22 cellular contexts compared by ENCODE assay signal in the genomic region with DNA sequence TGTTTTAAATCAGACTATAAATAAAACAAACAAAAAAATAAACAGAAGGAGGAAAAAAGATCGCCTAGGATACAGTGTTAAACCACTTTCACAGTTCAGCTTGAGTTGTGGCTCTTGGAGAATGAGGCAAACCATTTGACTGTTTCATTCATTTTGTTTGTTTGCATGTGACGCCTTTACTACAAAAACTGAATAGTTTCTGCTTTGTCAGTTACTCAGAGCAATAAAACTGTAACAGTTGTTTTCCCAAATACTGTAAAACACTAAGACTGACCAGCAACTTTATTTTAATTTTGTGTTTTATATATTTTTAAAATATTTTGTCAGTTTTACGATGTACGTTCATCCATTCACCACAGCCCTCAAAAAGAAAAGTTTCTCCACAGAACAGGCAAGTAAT.
A peak's percentile ranks its signal among the peaks of the same experiment; 100 is the strongest.
DNase-seq lines count a peak whose midpoint lies in the region; ATAC-seq, FAIRE-seq and TF ChIP-seq lines count a peak whose summit lies in the region.
"Had no signal": no experiment of that assay in that cellular context is flagged by ENCODE, and none has a peak within 500 bp of the region (broad histone marks: within the 10 kb centered on the region; RNA-seq: fewer than 3 reads in every experiment).

No MANE protein-coding gene starts in this region.

- DNase-seq in BJ (ENCODE audit: low read depth), result peak; percentile 48
- peak; percentile 24 for DNase-seq in GM04504 (ENCODE audit: low read depth)
- no peak for DNase-seq in H1 (ENCODE audit: low read depth in 1 of 2, low spot score in 2 of 2)
- DNase-seq in fibroblast of villous mesenchyme (ENCODE audit: low read depth), result peak; percentile 72
- no peak for DNase-seq in dorsolateral prefrontal cortex
- DNase-seq in foreskin fibroblast, result no peak
- DNase-seq in dedifferentiated amniotic fluid mesenchymal stem cell (ENCODE audit: extremely low spot score), result no peak
- DNase-seq: CD4-positive, alpha-beta T cell; CD8-positive, alpha-beta memory T cell; DMS 273 treated with DMSO at 0.1 percent for 48 hours; DMS79; GF-D8; GOT3; H7; HCEC 1CT had no signal

- H3K27me3 ChIP-seq in BJ (ENCODE audit: control insufficient read depth, insufficient read depth, low read length), result no peaks in the 10 kb centered on the region
- H3K27me3 ChIP-seq in H1 (replicated peaks in 1 of 4; ENCODE audit: control insufficient read depth in 3 of 4, extremely low read depth in 1 of 4, insufficient read depth in 3 of 4, low read length in 3 of 4), result peaks cover 0 to 1% (median 0%) of the 10 kb centered on the region in 4 experiments; a peak in 1 of 7 replicates
- no peaks in the 10 kb centered on the region for H3K27me3 ChIP-seq in dorsolateral prefrontal cortex
- H3K27me3 ChIP-seq: BLaER1 treated with 17β-estradiol and CSF1 and Interleukin-3, amounts not matched to agents 10 nM and 100 nM had no signal

- H3K4ac ChIP-seq in H1 (replicated peaks; ENCODE audit: insufficient read length, low read depth, low read length), result no peak overlapping the region

- FAIRE-seq in H1 (lab: Jason Lieb, UNC), result peak; percentile 55
- FAIRE-seq: A204.1, D721Med, GM12878, GM18507 had no signal

- CTCF ChIA-PET in BJ (lab: Yijun Ruan, JAX), result no interaction called here
- CTCF ChIA-PET in H1 (lab: Charles Lee; ENCODE audit: partially characterized antibody), result interaction anchor here (0.9 kb wide), 1 partner anchor 8 kb away, joined by 3 read pairs; no protein-coding TSS in a partner anchor

- H3K9ac ChIP-seq in H1 (replicated peaks in 1 of 4; ENCODE audit: extremely low read depth in 1 of 4, low read depth in 3 of 4, low read length in 3 of 4), result no peak overlapping the region
- H3K9ac ChIP-seq: BLaER1 treated with 17β-estradiol and CSF1 and Interleukin-3, amounts not matched to agents 10 nM and 100 nM had no signal

- H4K8ac ChIP-seq in H1 (ENCODE audit: extremely low read depth, insufficient read depth, low read length), result no peak overlapping the region

- no peak overlapping the region for H4K5ac ChIP-seq in H1 (ENCODE audit: insufficient read length, low read depth, low read length)

- H2AK5ac ChIP-seq in H1 (ENCODE audit: low read depth, low read length), result no peak overlapping the region

- POLR2A ChIA-PET in BJ (lab: Charles Lee), result no interaction called here
- POLR2A ChIA-PET in H1 (lab: Charles Lee; ENCODE audit: partially characterized antibody), result no interaction called here

- H2BK15ac ChIP-seq in H1 (ENCODE audit: low read length), result no peak overlapping the region

- no peaks in the 10 kb centered on the region for H3K79me2 ChIP-seq in H1 (ENCODE audit: control insufficient read depth in 1 of 2, insufficient read depth in 2 of 2, low read length in 2 of 2)

- H2AFZ ChIP-seq in H1 (ENCODE audit: low read length), result no peak overlapping the region

- H3K23ac ChIP-seq in H1 (ENCODE audit: insufficient read length), result no peak overlapping the region

- 94% methylated on average over 4 of the region's 4 CpGs; no CpG with 5 or more reads in 1 of the 2 experiments for WGBS in H1 (ENCODE audit: extremely low coverage in 1 of 2, insufficient coverage in 1 of 2, insufficient read length in 1 of 2, insufficient replicate concordance in 2 of 2, low coverage in 1 of 2, low lambda C conversion rate in 2 of 2, missing lambda C conversion rate in 1 of 2), 2 experiments

- ATAC-seq in GM18505 (IDR thresholded peaks at IDR 0.05; ENCODE audit: unreplicated experiment), result no peak
- ATAC-seq: GM12878 had no signal

- no peaks in the 10 kb centered on the region for H3K9me3 ChIP-seq in H1 (ENCODE audit: insufficient read depth in 2 of 2, low read depth in 1 of 2, low read length in 1 of 2)
- H3K9me3 ChIP-seq: BLaER1 treated with 17β-estradiol and CSF1 and Interleukin-3, amounts not matched to agents 10 nM and 100 nM had no signal

- TF ChIP-seq POLR2A in H1 (IDR thresholded peaks at IDR 0.05; ENCODE audit: control extremely low read depth in 1 of 2, low read depth in 2 of 2, low read length in 2 of 2) (no peak), GM18505 (IDR thresholded peaks at IDR 0.05; ENCODE audit: borderline replicate concordance, extremely low read depth, insufficient read depth, insufficient read length) (no peak)

- no peak overlapping the region for H2BK12ac ChIP-seq in H1 (ENCODE audit: low read depth, low read length)

- H3K56ac ChIP-seq in H1 (replicated peaks; ENCODE audit: insufficient read length, low read depth, low read length), result no peak overlapping the region

- TF ChIP-seq CTCF in BJ (IDR thresholded peaks at IDR 0.05; ENCODE audit: insufficient read depth, low read depth, low read length), result no peak
- no peak for TF ChIP-seq CTCF in H1 (IDR thresholded peaks at IDR 0.05; ENCODE audit: control extremely low read depth in 1 of 3, insufficient read depth in 1 of 3, low read depth in 1 of 3, low read length in 3 of 3)
- TF ChIP-seq CTCF in fibroblast of villous mesenchyme (IDR thresholded peaks at IDR 0.05; ENCODE audit: insufficient read depth, low read depth, low read length), result no peak
- TF ChIP-seq CTCF in dorsolateral prefrontal cortex (IDR thresholded peaks at IDR 0.05 in 54 of 56, conservative IDR thresholded peaks at IDR 0.05 in 2 of 56; ENCODE audit: low read depth in 1 of 56, partially characterized antibody in 56 of 56), result no peak
- TF ChIP-seq CTCF in foreskin fibroblast (IDR thresholded peaks at IDR 0.05; ENCODE audit: low read depth, low read length), result no peak

- H3K18ac ChIP-seq in H1 (ENCODE audit: extremely low read depth, low read length), result no peak overlapping the region

- no peak overlapping the region for H3K4me3 ChIP-seq in BJ (ENCODE audit: low read depth, low read length)
- H3K4me3 ChIP-seq in H1 (ENCODE audit: extremely low read depth in 1 of 4, insufficient read depth in 2 of 4, low read depth in 3 of 4, low read length in 4 of 4), result no peak overlapping the region
- H3K4me3 ChIP-seq in fibroblast of villous mesenchyme (ENCODE audit: low read depth, low read length), result no peak overlapping the region
- H3K4me3 ChIP-seq in dorsolateral prefrontal cortex, result peak overlapping the region in 2 of 59 donors; percentile 2 to 25
- no peak overlapping the region for H3K4me3 ChIP-seq in foreskin fibroblast (ENCODE audit: low read depth in 1 of 2, low read length in 2 of 2)
- H3K4me3 ChIP-seq: BLaER1 treated with 17β-estradiol and CSF1 and Interleukin-3, amounts not matched to agents 10 nM and 100 nM; GM12878 had no signal

- no peak overlapping the region for H3K4me2 ChIP-seq in H1 (ENCODE audit: insufficient read depth in 1 of 2, low read depth in 2 of 2, low read length in 2 of 2)
- H3K4me2 ChIP-seq: BLaER1 treated with 17β-estradiol and CSF1 and Interleukin-3, amounts not matched to agents 10 nM and 100 nM had no signal

- no peak overlapping the region for H3K27ac ChIP-seq in H1 (ENCODE audit: low read depth, low read length)
- H3K27ac ChIP-seq in dorsolateral prefrontal cortex, result peak overlapping the region in 7 of 59 donors; percentile 4 to 57 (median 16)
- H3K27ac ChIP-seq: 22Rv1; BLaER1 treated with 17β-estradiol and CSF1 and Interleukin-3, amounts not matched to agents 10 nM and 100 nM had no signal

- intact Hi-C loops in dorsolateral prefrontal cortex (cut with DNase I), result no loop called here

- no peaks in the 10 kb centered on the region for H3K23me2 ChIP-seq in H1 (ENCODE audit: low read depth, low read length)

- no peak overlapping the region for H4K91ac ChIP-seq in H1 (replicated peaks; ENCODE audit: insufficient read length, low read length)

- no peaks in the 10 kb centered on the region for H3K79me1 ChIP-seq in H1 (ENCODE audit: low read depth, low read length)

- no peak for TF ChIP-seq RAD21 in H1 (IDR thresholded peaks at IDR 0.05 in 1 of 2, conservative IDR thresholded peaks at IDR 0.05 in 1 of 2; ENCODE audit: low read depth in 2 of 2, low read length in 2 of 2)

- H2BK5ac ChIP-seq in H1 (ENCODE audit: low read depth, low read length), result no peak overlapping the region

- H2BK120ac ChIP-seq in H1 (replicated peaks; ENCODE audit: low read depth, low read length), result no peak overlapping the region

- no peak overlapping the region for H2BK20ac ChIP-seq in H1 (ENCODE audit: low read length)

- H3K14ac ChIP-seq in H1 (ENCODE audit: insufficient read length), result no peak overlapping the region

- H4K20me1 ChIP-seq in H1 (replicated peaks in 1 of 2; ENCODE audit: control insufficient read depth in 1 of 2, insufficient read depth in 2 of 2, low read length in 2 of 2), result no peaks in the 10 kb centered on the region
- H4K20me1 ChIP-seq: BLaER1 treated with 17β-estradiol and CSF1 and Interleukin-3, amounts not matched to agents 10 nM and 100 nM had no signal

- H3K4me1 ChIP-seq in H1 (replicated peaks in 1 of 4; ENCODE audit: control insufficient read depth in 3 of 4, insufficient read depth in 4 of 4, low read length in 3 of 4), result 0 out of 7 replicates have a peak, but pooled peaks cover 0 to 3% (median 0%) of the 10 kb centered on the region in 4 experiments

- H3K36me3 ChIP-seq in BJ (ENCODE audit: control insufficient read depth, insufficient read depth, low read length) (no peaks in the 10 kb centered on the region), H1 (ENCODE audit: control insufficient read depth in 2 of 4, insufficient read depth in 4 of 4, low read length in 3 of 4) (peaks cover 0 to 8% (median 0%) of the 10 kb centered on the region in 4 experiments; a peak in 1 of 8 replicates)

- TF ChIP-seq EP300 in H1 (IDR thresholded peaks at IDR 0.05; ENCODE audit: borderline replicate concordance in 1 of 2, low read depth in 2 of 2, low read length in 2 of 2), result no peak

TF ChIP-seq in H1, 55 proteins besides CTCF, POLR2A, EP300 and RAD21:
- TF ChIP-seq BCL11A (IDR thresholded peaks at IDR 0.05; ENCODE audit: low read depth in 2 of 2, low read length in 2 of 2), result no peak
- no peak for TF ChIP-seq ZNF274 (IDR thresholded peaks at IDR 0.05; ENCODE audit: borderline replicate concordance, extremely low read depth, low read length)
- TF ChIP-seq KDM5A (IDR thresholded peaks at IDR 0.05; ENCODE audit: low read length), result no peak
- no peak for TF ChIP-seq KDM1A (IDR thresholded peaks at IDR 0.05; ENCODE audit: borderline replicate concordance, low read length)
- TF ChIP-seq TEAD4 (IDR thresholded peaks at IDR 0.05; ENCODE audit: low read depth, low read length), result no peak
- TF ChIP-seq SAP30 (IDR thresholded peaks at IDR 0.05; ENCODE audit: insufficient read depth, insufficient replicate concordance, low read length), result no peak
TF ChIP-seq in H1: peak in this region for 0.

Comparison
In these comparisons a context has a peak if more than half of its experiments do, and no peak if none do; other contexts are left out.
1. DNase-seq: peak in BJ (single experiment), GM04504 (single experiment) and fibroblast of villous mesenchyme (single experiment); none in H1 (0 of 2), dorsolateral prefrontal cortex (0 of 10), foreskin fibroblast (0 of 2) and dedifferentiated amniotic fluid mesenchymal stem cell (single experiment).